In genomic region chr10:4981722-4982471, GRCh38 we compare ENCODE assay signal across 8 cellular contexts. TPM values are rescaled to one million over a fixed set of nuclear protein-coding genes. Genes with fewer than 3 reads are reported as not detected.
DNase-seq lines count a peak whose midpoint lies in the region; ATAC-seq, FAIRE-seq and TF ChIP-seq lines count a peak whose summit lies in the region.

No MANE protein-coding gene starts in this region.

- H3K9ac ChIP-seq in mammary epithelial cell (ENCODE audit: insufficient read depth, low read length) (no peak overlapping the region), HepG2 (ENCODE audit: insufficient read depth, low read depth, low read length) (no peak overlapping the region; the same call in 1 of the 2 replicates)

- H3K27ac ChIP-seq in mammary epithelial cell (ENCODE audit: insufficient read depth, low read depth, low read length) (no peak overlapping the region), HepG2 (ENCODE audit: extremely low read length, insufficient read depth, low read length) (peak overlapping the region; percentile 52), spleen (no peak overlapping the region)

- FAIRE-seq in D721Med (lab: Jason Lieb, UNC), result no peak
- peak; percentile 26 for FAIRE-seq in HepG2 (lab: Jason Lieb, UNC)

- ATAC-seq in HepG2 (peak; percentile 38), GM19328 (IDR thresholded peaks at IDR 0.05; ENCODE audit: unreplicated experiment) (no peak)

- dilution Hi-C loops in mammary epithelial cell (cut with HindIII; ENCODE audit: low sequenced_read_pairs), result no loop called here

- TF ChIP-seq POLR2A in HepG2 (IDR thresholded peaks at IDR 0.05; ENCODE audit: insufficient read depth in 1 of 2, low read depth in 2 of 2, low read length in 2 of 2), result peak; percentile 67 to 88
- no peak for TF ChIP-seq POLR2A in spleen (IDR thresholded peaks at IDR 0.05)

- POLR2A ChIA-PET in HepG2 (lab: Yijun Ruan, JAX), result interaction anchor here (0.6 to 2.2 kb wide), 7 partner anchors 19 to 319 kb away, joined by 3 to 26 read pairs (median 4); partner anchors contain the start of gene AKR1C1

- H3K4me3 ChIP-seq in mammary epithelial cell (replicated peaks in 1 of 3; ENCODE audit: insufficient read depth in 1 of 3, low read depth in 2 of 3, low read length in 3 of 3) (no peak overlapping the region), HepG2 (replicated peaks in 1 of 3; ENCODE audit: insufficient read depth in 1 of 3, low read depth in 2 of 3, low read length in 3 of 3) (no peak overlapping the region), spleen (no peak overlapping the region)

- TF ChIP-seq CTCF in D721Med (IDR thresholded peaks at IDR 0.05; ENCODE audit: insufficient read depth, missing control alignments) (peak; percentile 5), mammary epithelial cell (conservative IDR thresholded peaks at IDR 0.05 in 1 of 2, IDR thresholded peaks at IDR 0.05 in 1 of 2; ENCODE audit: extremely low read depth in 1 of 2, insufficient read depth in 1 of 2, low read depth in 1 of 2, low read length in 2 of 2) (peak; percentile 49), HepG2 (CRISPR knock-in tag; IDR thresholded peaks at IDR 0.05) (peak; percentile 78), spleen (IDR thresholded peaks at IDR 0.05 in 8 of 11, conservative IDR thresholded peaks at IDR 0.05 in 3 of 11) (peak in 3 of 11 experiments; percentile 21 to 27 (median 23))

- intact Hi-C loops in mammary epithelial cell (cut with micrococcal nuclease), result loop anchor here (1.0 kb wide), 1 partner anchor 133 kb away; no protein-coding TSS in a partner anchor
- intact Hi-C loops in HepG2 (cut with micrococcal nuclease; ENCODE audit: unreplicated experiment), result loop anchor here (1.0 to 10.0 kb wide), 2 partner anchors 133 to 453 kb away; no protein-coding TSS in a partner anchor
- intact Hi-C loops in spleen (cut with DNase I; ENCODE audit: low total_unique reads), result no loop called here

- TF ChIP-seq RAD21 in Ishikawa (IDR thresholded peaks at IDR 0.05; ENCODE audit: low read depth) (peak; percentile 70), HepG2 (CRISPR knock-in tag; IDR thresholded peaks at IDR 0.05) (peak; percentile 58; the same call in 1 of the 2 replicates)

- CTCF ChIA-PET in mammary epithelial cell (lab: Charles Lee; ENCODE audit: low non-redundant PET) (no interaction called here), HepG2 (lab: Yijun Ruan, JAX; ENCODE audit: low intra/inter-chr PET ratio, low total read pairs) (interaction anchor here (0.6 to 6.0 kb wide), 4 partner anchors 71 to 312 kb away, joined by 3 to 89 read pairs (median 6); no protein-coding TSS in a partner anchor)

- H4K20me1 ChIP-seq in mammary epithelial cell (ENCODE audit: insufficient read depth, low read length) (no peaks in the 10 kb centered on the region), HepG2 (ENCODE audit: insufficient read depth, low read length) (no peaks in the 10 kb centered on the region)

- WGBS in mammary epithelial cell (ENCODE audit: low coverage, missing lambda C conversion rate), result 79% methylated on average over 9 of the region's 14 CpGs
- WGBS in HepG2 (ENCODE audit: low lambda C conversion rate), result 49% methylated on average over 10 of the region's 14 CpGs
- 47 to 61% (median 55%) methylated on average over 14 of the region's 14 CpGs for WGBS in spleen, 5 donors

- H3K36me3 ChIP-seq in mammary epithelial cell (ENCODE audit: insufficient read depth, low read length), result no peaks in the 10 kb centered on the region
- peaks cover 0 to 10% of the 10 kb centered on the region in 2 experiments; a peak in 4 of 5 replicates for H3K36me3 ChIP-seq in HepG2 (replicated peaks in 1 of 2; ENCODE audit: control insufficient read depth in 1 of 2, insufficient read depth in 2 of 2, low read length in 2 of 2)
- no peaks in the 10 kb centered on the region for H3K36me3 ChIP-seq in spleen

- TF ChIP-seq EP300 in Ishikawa (IDR thresholded peaks at IDR 0.05; ENCODE audit: borderline replicate concordance), result peak; percentile 85
- peak in 1 of 2 experiments; percentile 23; a peak in 1 of 4 replicates for TF ChIP-seq EP300 in HepG2 (IDR thresholded peaks at IDR 0.05; ENCODE audit: low read depth in 2 of 2, low read length in 2 of 2)
- TF ChIP-seq EP300 in HepG2 (CRISPR knock-in tag; IDR thresholded peaks at IDR 0.05; ENCODE audit: borderline replicate concordance), result no peak; the same call in 1 of the 2 replicates

- H3K4me1 ChIP-seq in mammary epithelial cell (ENCODE audit: insufficient read depth, low read length) (no peaks in the 10 kb centered on the region), HepG2 (ENCODE audit: insufficient read depth, low read length) (peaks cover 15% of the 10 kb centered on the region), spleen (no peaks in the 10 kb centered on the region)

- H3K79me2 ChIP-seq in mammary epithelial cell (ENCODE audit: insufficient read depth, low read length) (no peaks in the 10 kb centered on the region), HepG2 (ENCODE audit: insufficient read depth, low read length) (no peaks in the 10 kb centered on the region)

- H3K27me3 ChIP-seq in mammary epithelial cell (ENCODE audit: insufficient read depth, low read length) (no peaks in the 10 kb centered on the region), HepG2 (ENCODE audit: control insufficient read depth in 1 of 2, insufficient read depth in 2 of 2, low read length in 2 of 2) (no peaks in the 10 kb centered on the region), spleen (replicated peaks in 1 of 7) (no peaks in the 10 kb centered on the region)

- in situ Hi-C loops in mammary epithelial cell (cut with MboI; ENCODE audit: low sequenced_read_pairs in 2 of 2) (no loop called here), HepG2 (cut with HindIII; ENCODE audit: extremely low pct_ligation_motif_present, low pct_unique_long_range_greater_than_20kb) (loop anchor here (5.0 to 10.0 kb wide), 2 partner anchors 135 to 403 kb away; no protein-coding TSS in a partner anchor)

- no peaks in the 10 kb centered on the region for H3K9me3 ChIP-seq in mammary epithelial cell (replicated peaks; ENCODE audit: insufficient read depth, low read length)
- no peaks in the 10 kb centered on the region for H3K9me3 ChIP-seq in HepG2 (ENCODE audit: low read length)
- no peaks in the 10 kb centered on the region for H3K9me3 ChIP-seq in spleen

- no TSS peak for BruUV-seq in mammary epithelial cell (replicated peaks; lab: Mats Ljungman, UMichigan)
- BruUV-seq in HepG2 (replicated peaks; lab: Mats Ljungman, UMichigan), result no TSS peak

- no peak overlapping the region for H3K4me2 ChIP-seq in mammary epithelial cell (ENCODE audit: insufficient read depth, low read depth, low read length)
- H3K4me2 ChIP-seq in HepG2 (ENCODE audit: low read depth, low read length), result peak overlapping the region; percentile 28; the same call in 1 of the 2 replicates

- no peak for DNase-seq in D721Med (ENCODE audit: insufficient read length, low spot score)
- DNase-seq in mammary epithelial cell, result peak; percentile 16
- peak; percentile 79 for DNase-seq in HepG2 (ENCODE audit: low spot score)
- DNase-seq in AML-193 (lab: John Stamatoyannopoulos, UW), result no peak
- DNase-seq in spleen, result no peak
- no peak for DNase-seq in activated T-cell treated with anti-CD3 and anti-CD28 coated beads, Interleukin-2, amount 50 U/mL, for 48 hours

- H2AFZ ChIP-seq in mammary epithelial cell (ENCODE audit: low read depth, low read length), result no peak overlapping the region
- no peak overlapping the region for H2AFZ ChIP-seq in HepG2 (ENCODE audit: low read length)

RNA-seq across cellular contexts. Expression of gene AKR1C1, which starts 18.7 kb away (rescaled TPM):
- total RNA-seq in mammary epithelial cell, result 10 to 100 TPM in 1 of 2 donors, 1 to 10 TPM in 1; 7.5 to 18.4 TPM
- polyA plus RNA-seq in mammary epithelial cell, result 62.4 TPM
- 45.4 TPM for polyA minus RNA-seq in mammary epithelial cell
- 2,238 and 3,445 TPM in 2 replicates for total RNA-seq in HepG2 (2016; rRNA removed; fragmentation: Illumina TruSeq; extraction: Trizol)
- 260 and 286 TPM in 2 replicates for total RNA-seq in HepG2 (2016; cell fraction: cytosol; rRNA removed; fragmentation: Illumina TruSeq; extraction: Trizol; ENCODE audit: low read depth)
- total RNA-seq in HepG2 (2016; cell fraction: insoluble cytoplasmic fraction; rRNA removed; fragmentation: Illumina TruSeq; extraction: Trizol), result 2,230 and 3,407 TPM in 2 replicates
- total RNA-seq in HepG2 (2016; cell fraction: membrane; rRNA removed; fragmentation: Illumina TruSeq; extraction: Trizol), result 374 and 428 TPM in 2 replicates
- 793 and 846 TPM in 2 replicates for total RNA-seq in HepG2 (2016; cell fraction: nucleus; rRNA removed; fragmentation: Illumina TruSeq; extraction: Trizol)
- polyA plus RNA-seq in HepG2 (2011; rRNA removed), result 885 and 948 TPM in 2 replicates
- polyA plus RNA-seq in HepG2 (2011; cell fraction: cytosol; rRNA removed), result 828 and 865 TPM in 2 replicates
- polyA plus RNA-seq in HepG2 (2011; cell fraction: nucleus; rRNA removed), result 305 and 371 TPM in 2 replicates
- 1,096 and 2,304 TPM in 2 replicates for polyA plus RNA-seq in HepG2 (2012)
- polyA plus RNA-seq in HepG2 (2016; cell fraction: cytosol; fragmentation: Illumina TruSeq; extraction: Trizol; ENCODE audit: low read depth), result 300 and 314 TPM in 2 replicates
- polyA plus RNA-seq in HepG2 (2016; cell fraction: insoluble cytoplasmic fraction; fragmentation: Illumina TruSeq; extraction: Trizol; ENCODE audit: low read depth), result 3,286 and 3,327 TPM in 2 replicates
- polyA plus RNA-seq in HepG2 (2016; cell fraction: membrane; fragmentation: Illumina TruSeq; extraction: Trizol; ENCODE audit: low read depth), result 290 and 331 TPM in 2 replicates
- 1,050 and 1,147 TPM in 2 replicates for polyA plus RNA-seq in HepG2 (2016; cell fraction: nucleus; fragmentation: Illumina TruSeq; extraction: Trizol; ENCODE audit: insufficient read depth, low read depth)
- polyA minus RNA-seq in HepG2 (2011; rRNA and poly(A)+ RNA removed; ENCODE audit: low replicate concordance), result 2.0 and 396 TPM in 2 replicates
- 248 and 276 TPM in 2 replicates for polyA minus RNA-seq in HepG2 (2011; cell fraction: cytosol; rRNA and poly(A)+ RNA removed)
- 488 and 587 TPM in 2 replicates for polyA minus RNA-seq in HepG2 (2011; cell fraction: nucleus; rRNA and poly(A)+ RNA removed)
- 1 to 10 TPM; 1.3 to 5.8 (median 2.4) TPM for total RNA-seq in spleen
- 10 to 100 TPM in 1 of 3 donors, 1 to 10 TPM in 2; 4.8 to 13.5 (median 10.0) TPM for polyA plus RNA-seq in spleen

RNA-seq across cellular contexts. Expression of gene AKR1C2, which starts 21.8 kb away (rescaled TPM):
- total RNA-seq in mammary epithelial cell, result 10 to 100 TPM; 19.7 to 28.0 TPM
- 40.3 TPM for polyA plus RNA-seq in mammary epithelial cell
- polyA minus RNA-seq in mammary epithelial cell, result 22.8 TPM
- 900 and 1,454 TPM in 2 replicates for total RNA-seq in HepG2 (2016; rRNA removed; fragmentation: Illumina TruSeq; extraction: Trizol)
- 163 and 172 TPM in 2 replicates for total RNA-seq in HepG2 (2016; cell fraction: cytosol; rRNA removed; fragmentation: Illumina TruSeq; extraction: Trizol; ENCODE audit: low read depth)
- total RNA-seq in HepG2 (2016; cell fraction: insoluble cytoplasmic fraction; rRNA removed; fragmentation: Illumina TruSeq; extraction: Trizol), result 917 and 1,471 TPM in 2 replicates
- 212 and 232 TPM in 2 replicates for total RNA-seq in HepG2 (2016; cell fraction: membrane; rRNA removed; fragmentation: Illumina TruSeq; extraction: Trizol)
- total RNA-seq in HepG2 (2016; cell fraction: nucleus; rRNA removed; fragmentation: Illumina TruSeq; extraction: Trizol), result 280 and 324 TPM in 2 replicates
- 119 and 140 TPM in 2 replicates for polyA plus RNA-seq in HepG2 (2011; rRNA removed)
- polyA plus RNA-seq in HepG2 (2011; cell fraction: cytosol; rRNA removed), result 90.1 and 101 TPM in 2 replicates
- 40.5 and 42.4 TPM in 2 replicates for polyA plus RNA-seq in HepG2 (2011; cell fraction: nucleus; rRNA removed)
- polyA plus RNA-seq in HepG2 (2012), result 278 and 553 TPM in 2 replicates
- 180 and 201 TPM in 2 replicates for polyA plus RNA-seq in HepG2 (2016; cell fraction: cytosol; fragmentation: Illumina TruSeq; extraction: Trizol; ENCODE audit: low read depth)
- 1,564 and 1,598 TPM in 2 replicates for polyA plus RNA-seq in HepG2 (2016; cell fraction: insoluble cytoplasmic fraction; fragmentation: Illumina TruSeq; extraction: Trizol; ENCODE audit: low read depth)
- 191 and 221 TPM in 2 replicates for polyA plus RNA-seq in HepG2 (2016; cell fraction: membrane; fragmentation: Illumina TruSeq; extraction: Trizol; ENCODE audit: low read depth)
- 438 and 449 TPM in 2 replicates for polyA plus RNA-seq in HepG2 (2016; cell fraction: nucleus; fragmentation: Illumina TruSeq; extraction: Trizol; ENCODE audit: insufficient read depth, low read depth)
- 5.2 and 46.8 TPM in 2 replicates for polyA minus RNA-seq in HepG2 (2011; rRNA and poly(A)+ RNA removed; ENCODE audit: low replicate concordance)
- 39.8 and 42.3 TPM in 2 replicates for polyA minus RNA-seq in HepG2 (2011; cell fraction: cytosol; rRNA and poly(A)+ RNA removed)
- polyA minus RNA-seq in HepG2 (2011; cell fraction: nucleus; rRNA and poly(A)+ RNA removed), result 57.6 and 75.3 TPM in 2 replicates
- total RNA-seq in spleen, result 1 to 10 TPM in 3 of 7 donors, under 1 TPM in 3, not detected in 1; 0.60 to 3.6 (median 1.5) TPM
- 1 to 10 TPM in 2 of 3 donors, under 1 TPM in 1; 0.91 to 2.5 (median 2.3) TPM for polyA plus RNA-seq in spleen

Comparison
In these comparisons a context has a peak if more than half of its experiments do, and no peak if none do; other contexts are left out.
1. DNase-seq: peak in mammary epithelial cell (single experiment) and HepG2 (single experiment); none in D721Med (single experiment), AML-193 (0 of 2), spleen (single experiment) and activated T-cell treated with anti-CD3 and anti-CD28 coated beads, Interleukin-2, amount 50 U/mL, for 48 hours (0 of 2).
2. POLR2A ChIP-seq: peak in HepG2 (2 of 2); none in spleen (0 of 3).
3. RNA of gene AKR1C1, which starts 18.7 kb away (total RNA-seq): 260 to 3,445 TPM in HepG2; 7.5 to 18.4 TPM in mammary epithelial cell and 1.3 to 5.8 TPM in spleen; every median in the first group is over 10 times any median in the second.
4. RNA of gene AKR1C2, which starts 21.8 kb away (total RNA-seq): 163 to 1,471 TPM in HepG2; 19.7 to 28.0 TPM in mammary epithelial cell and 0.60 to 3.6 TPM in spleen; every median in the first group is over 4 times any median in the second.